ENCODE assay signal across 1 cellular context in the genomic region with DNA sequence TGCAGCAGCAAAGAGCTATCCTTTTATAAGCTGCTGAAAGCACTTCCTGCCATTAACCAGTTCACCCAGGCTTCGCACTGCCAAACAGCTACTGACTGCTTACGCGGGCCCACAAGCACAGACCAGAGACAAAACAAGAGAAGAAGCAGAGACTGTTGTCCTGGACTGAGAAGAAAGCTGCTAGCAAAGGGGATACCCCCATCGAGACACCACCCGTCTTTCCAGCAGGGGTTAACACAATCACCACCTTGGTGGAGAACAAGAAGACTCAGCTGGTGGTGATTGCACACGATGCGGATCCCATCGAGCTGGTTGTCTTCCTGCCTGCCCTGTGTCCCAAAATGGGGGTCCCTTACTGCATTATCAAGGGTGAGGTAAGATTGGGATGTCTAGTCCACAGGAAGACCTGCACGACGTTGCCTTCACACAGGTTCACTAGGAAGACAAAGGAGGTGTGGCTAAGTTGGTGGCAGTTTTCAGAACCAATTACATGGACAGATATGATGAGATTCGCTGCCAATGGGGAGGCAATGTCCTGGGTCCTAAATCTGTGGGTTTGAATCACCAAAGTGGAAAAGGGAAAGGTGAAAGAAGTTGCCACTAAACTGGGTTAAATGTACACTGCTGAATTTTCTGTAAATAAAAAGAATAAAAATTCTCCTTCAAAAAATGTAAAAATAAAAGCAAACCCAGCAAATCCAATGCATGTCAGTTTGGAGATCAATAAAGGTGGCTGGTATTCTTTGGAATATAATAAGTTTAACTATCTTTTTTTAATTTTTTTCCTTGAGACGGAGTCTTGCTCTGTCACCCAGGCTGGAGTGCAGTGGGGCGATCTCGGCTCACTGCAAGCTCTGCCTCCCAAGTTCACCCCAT.
TF ChIP-seq lines count a peak whose summit lies in the region.

No MANE protein-coding gene starts in this region.

TF ChIP-seq in SK-N-SH, 30 proteins besides CTCF, POLR2A, EP300 and RAD21:
- TF ChIP-seq SIN3A (IDR thresholded peaks at IDR 0.05; ENCODE audit: borderline replicate concordance, low read depth, low read length) (no peak), FOSL2 (IDR thresholded peaks at IDR 0.05; ENCODE audit: borderline replicate concordance, low read depth) (no peak)
